9 cellular contexts compared by ENCODE assay signal in the genomic region with DNA sequence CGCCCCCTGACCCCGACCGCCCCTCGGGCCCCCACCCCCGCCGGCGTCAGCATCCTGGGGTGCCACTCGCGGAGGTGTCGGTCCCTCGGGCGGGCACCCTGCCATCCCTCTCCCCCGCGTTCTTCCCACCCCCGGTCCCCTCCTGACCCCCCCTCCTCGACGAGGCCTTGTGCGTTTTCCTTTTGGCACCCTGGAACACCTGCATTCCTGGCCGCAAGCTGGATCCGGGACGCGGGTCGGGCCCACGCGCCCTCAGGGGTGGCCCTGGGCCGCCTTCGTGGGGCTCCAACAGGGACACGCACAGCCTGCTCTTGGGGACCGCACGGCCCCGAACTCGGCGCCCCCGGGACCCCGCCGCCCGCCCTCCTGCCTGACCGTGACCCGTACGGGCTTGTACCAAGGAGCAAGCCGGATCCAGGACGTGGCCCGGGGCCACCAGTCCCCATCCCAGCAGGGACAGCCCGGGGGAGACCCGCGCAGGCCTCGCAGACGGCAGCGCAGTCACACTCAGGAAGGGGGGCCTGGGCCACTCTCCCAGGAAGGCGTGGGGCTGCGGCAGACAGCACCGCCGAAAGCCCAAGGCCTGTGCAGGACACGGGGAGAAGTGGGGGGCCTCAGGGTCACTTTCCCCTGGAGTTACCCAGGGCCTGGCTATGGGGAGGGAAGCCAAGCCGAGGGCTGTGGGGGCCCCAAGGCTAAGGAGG. TPM values are rescaled to one million over a fixed set of nuclear protein-coding genes. Genes with fewer than 3 reads are reported as not detected.
DNase-seq lines count a peak whose midpoint lies in the region; ATAC-seq, FAIRE-seq and TF ChIP-seq lines count a peak whose summit lies in the region.
"Had no signal": no experiment of that assay in that cellular context is flagged by ENCODE, and none has a peak within 500 bp of the region (broad histone marks: within the 10 kb centered on the region; RNA-seq: fewer than 3 reads in every experiment).

No MANE protein-coding gene starts in this region.

- H3K27ac ChIP-seq in body of pancreas (peak overlapping the region in 2 of 4 donors; percentile 47 to 49), HepG2 (ENCODE audit: extremely low read length, insufficient read depth, low read length) (no peak overlapping the region), upper lobe of left lung (peak overlapping the region; percentile 67 to 90 (median 76))

- no peak for TF ChIP-seq CTCF in body of pancreas (IDR thresholded peaks at IDR 0.05)
- no peak for TF ChIP-seq CTCF in HepG2 (CRISPR knock-in tag; IDR thresholded peaks at IDR 0.05)
- no peak for TF ChIP-seq CTCF in upper lobe of left lung (IDR thresholded peaks at IDR 0.05)

- WGBS in body of pancreas, 2 donors = 32 to 64% methylated on average over 3 to 36 of the region's 55 CpGs
- 8% methylated on average over 19 of the region's 55 CpGs for WGBS in HepG2 (ENCODE audit: low lambda C conversion rate)
- 29 to 36% methylated on average over 17 to 34 of the region's 55 CpGs for WGBS in upper lobe of left lung, 2 donors

- no peak overlapping the region for H2AFZ ChIP-seq in HepG2 (ENCODE audit: low read length)

- no TSS peak for BruUV-seq in HepG2 (replicated peaks; lab: Mats Ljungman, UMichigan)

- H3K36me3 ChIP-seq in body of pancreas (replicated peaks in 1 of 2; ENCODE audit: insufficient read depth in 1 of 2, low read depth in 2 of 2) = no peaks in the 10 kb centered on the region
- H3K36me3 ChIP-seq in HepG2 (replicated peaks in 1 of 2; ENCODE audit: control insufficient read depth in 1 of 2, insufficient read depth in 2 of 2, low read length in 2 of 2) = no peaks in the 10 kb centered on the region
- H3K36me3 ChIP-seq in upper lobe of left lung = no peaks in the 10 kb centered on the region

- peak; percentile 13 for DNase-seq in stimulated activated CD4-positive, alpha-beta T cell treated with anti-CD3 and anti-CD28 coated beads, Interleukin-4, amount 100 ng/mL, for 24 hours
- no peak for DNase-seq in stimulated activated CD4-positive, alpha-beta T cell treated with anti-CD3 and anti-CD28 coated beads, Interleukin-2, amount 100 ng/mL, for 48 hours
- DNase-seq in body of pancreas (peak; percentile 22 to 36 (median 25)), HepG2 (ENCODE audit: low spot score) (no peak), upper lobe of left lung (peak; percentile 24 to 89), dedifferentiated amniotic fluid mesenchymal stem cell (ENCODE audit: extremely low spot score) (no peak), nucleus accumbens (lab: John Stamatoyannopoulos, UW) (no peak)
- no peak for DNase-seq in activated naive CD4-positive, alpha-beta T cell treated with Interleukin-2 at 50 U/mL for 16 hours

- intact Hi-C loops in body of pancreas (cut with DNase I) = loop anchor here (10.0 kb wide), 1 partner anchor 258 kb away; a partner anchor contains a TSS
- intact Hi-C loops in HepG2 (cut with micrococcal nuclease; ENCODE audit: unreplicated experiment) = no loop called here

- in situ Hi-C loops in HepG2 (cut with HindIII; ENCODE audit: extremely low pct_ligation_motif_present, low pct_unique_long_range_greater_than_20kb) = no loop called here

- peak overlapping the region; percentile 68 for H3K4me2 ChIP-seq in HepG2 (ENCODE audit: low read depth, low read length)

- no peak for FAIRE-seq in HepG2 (lab: Jason Lieb, UNC)
- FAIRE-seq: colon had no signal

- H3K9me3 ChIP-seq in body of pancreas (no peaks in the 10 kb centered on the region), HepG2 (ENCODE audit: low read length) (no peaks in the 10 kb centered on the region), upper lobe of left lung (no peaks in the 10 kb centered on the region)

- TF ChIP-seq RAD21 in HepG2 (CRISPR knock-in tag; IDR thresholded peaks at IDR 0.05) = no peak

- TF ChIP-seq EP300 in HepG2 (IDR thresholded peaks at IDR 0.05; ENCODE audit: low read depth in 2 of 2, low read length in 2 of 2) (no peak), HepG2 (CRISPR knock-in tag; IDR thresholded peaks at IDR 0.05; ENCODE audit: borderline replicate concordance) (no peak), upper lobe of left lung (IDR thresholded peaks at IDR 0.05) (no peak)

- no peaks in the 10 kb centered on the region for H4K20me1 ChIP-seq in HepG2 (ENCODE audit: insufficient read depth, low read length)

- H3K9ac ChIP-seq in HepG2 (ENCODE audit: insufficient read depth, low read depth, low read length) = peak overlapping the region; percentile 52; the same call in 1 of the 2 replicates

- H3K27me3 ChIP-seq in body of pancreas = no peaks in the 10 kb centered on the region
- H3K27me3 ChIP-seq in HepG2 (ENCODE audit: control insufficient read depth in 1 of 2, insufficient read depth in 2 of 2, low read length in 2 of 2) = peaks cover 3 to 30% of the 10 kb centered on the region in 2 experiments; a peak in 4 of 5 replicates
- no peaks in the 10 kb centered on the region for H3K27me3 ChIP-seq in upper lobe of left lung

- CTCF ChIA-PET in HepG2 (lab: Yijun Ruan, JAX; ENCODE audit: low intra/inter-chr PET ratio, low total read pairs) = no interaction called here

- H3K4me3 ChIP-seq in body of pancreas (peak overlapping the region; percentile 17 to 35), HepG2 (replicated peaks in 1 of 3; ENCODE audit: insufficient read depth in 1 of 3, low read depth in 2 of 3, low read length in 3 of 3) (peak overlapping the region; percentile 40 to 80 (median 77); a peak in 5 of 6 replicates), upper lobe of left lung (peak overlapping the region; percentile 50 to 87 (median 81))

- peaks cover 38% of the 10 kb centered on the region for H3K79me2 ChIP-seq in HepG2 (ENCODE audit: insufficient read depth, low read length)

- ATAC-seq in body of pancreas (peak; percentile 9), HepG2 (no peak), upper lobe of left lung (ENCODE audit: low FRiP score in 2 of 2) (peak; percentile 1 to 3)

- H3K4me1 ChIP-seq in body of pancreas (peaks cover 14% of the 10 kb centered on the region), HepG2 (ENCODE audit: insufficient read depth, low read length) (peaks cover 58% of the 10 kb centered on the region), upper lobe of left lung (peaks cover 14 to 27% (median 20%) of the 10 kb centered on the region in 4 donors)

- TF ChIP-seq POLR2A in body of pancreas (IDR thresholded peaks at IDR 0.05) = no peak
- TF ChIP-seq POLR2A in HepG2 (IDR thresholded peaks at IDR 0.05; ENCODE audit: insufficient read depth in 1 of 2, low read depth in 2 of 2, low read length in 2 of 2) = no peak
- TF ChIP-seq POLR2A in upper lobe of left lung (IDR thresholded peaks at IDR 0.05) = no peak

- POLR2A ChIA-PET in HepG2 (lab: Yijun Ruan, JAX) = interaction anchor here (0.6 to 2.4 kb wide), 3 partner anchors 18 to 73 kb away, joined by 3 to 15 read pairs (median 3); no protein-coding TSS in a partner anchor

TF ChIP-seq in HepG2, 621 proteins besides CTCF, POLR2A, EP300 and RAD21 (continues in another document):
- TF ChIP-seq, protein P1, sequence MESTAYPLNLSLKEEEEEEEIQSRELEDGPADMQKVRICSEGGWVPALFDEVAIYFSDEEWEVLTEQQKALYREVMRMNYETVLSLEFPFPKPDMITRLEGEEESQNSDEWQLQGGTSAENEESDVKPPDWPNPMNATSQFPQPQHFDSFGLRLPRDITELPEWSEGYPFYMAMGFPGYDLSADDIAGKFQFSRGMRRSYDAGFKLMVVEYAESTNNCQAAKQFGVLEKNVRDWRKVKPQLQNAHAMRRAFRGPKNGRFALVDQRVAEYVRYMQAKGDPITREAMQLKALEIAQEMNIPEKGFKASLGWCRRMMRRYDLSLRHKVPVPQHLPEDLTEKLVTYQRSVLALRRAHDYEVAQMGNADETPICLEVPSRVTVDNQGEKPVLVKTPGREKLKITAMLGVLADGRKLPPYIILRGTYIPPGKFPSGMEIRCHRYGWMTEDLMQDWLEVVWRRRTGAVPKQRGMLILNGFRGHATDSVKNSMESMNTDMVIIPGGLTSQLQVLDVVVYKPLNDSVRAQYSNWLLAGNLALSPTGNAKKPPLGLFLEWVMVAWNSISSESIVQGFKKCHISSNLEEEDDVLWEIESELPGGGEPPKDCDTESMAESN (CRISPR knock-in tag; conservative IDR thresholded peaks at IDR 0.05) = no peak
- TF ChIP-seq HOXD1 (CRISPR knock-in tag; IDR thresholded peaks at IDR 0.05) = no peak
- TF ChIP-seq, protein P2, sequence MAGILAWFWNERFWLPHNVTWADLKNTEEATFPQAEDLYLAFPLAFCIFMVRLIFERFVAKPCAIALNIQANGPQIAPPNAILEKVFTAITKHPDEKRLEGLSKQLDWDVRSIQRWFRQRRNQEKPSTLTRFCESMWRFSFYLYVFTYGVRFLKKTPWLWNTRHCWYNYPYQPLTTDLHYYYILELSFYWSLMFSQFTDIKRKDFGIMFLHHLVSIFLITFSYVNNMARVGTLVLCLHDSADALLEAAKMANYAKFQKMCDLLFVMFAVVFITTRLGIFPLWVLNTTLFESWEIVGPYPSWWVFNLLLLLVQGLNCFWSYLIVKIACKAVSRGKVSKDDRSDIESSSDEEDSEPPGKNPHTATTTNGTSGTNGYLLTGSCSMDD (CRISPR knock-in tag; IDR thresholded peaks at IDR 0.05) = no peak
- TF ChIP-seq KAT7 (CRISPR knock-in tag; IDR thresholded peaks at IDR 0.05; ENCODE audit: borderline replicate concordance) = no peak

RNA-seq across cellular contexts. Expression of a gene that starts 0.6 kb away (rescaled TPM):
- 1 to 10 TPM; 2.6 to 7.0 TPM for total RNA-seq in body of pancreas
- total RNA-seq in HepG2 (2016; rRNA removed; fragmentation: Illumina TruSeq; extraction: Trizol) = 12.6 and 21.8 TPM in 2 replicates
- 4.8 and 5.6 TPM in 2 replicates for total RNA-seq in HepG2 (2016; cell fraction: cytosol; rRNA removed; fragmentation: Illumina TruSeq; extraction: Trizol; ENCODE audit: low read depth)
- 11.0 and 23.6 TPM in 2 replicates for total RNA-seq in HepG2 (2016; cell fraction: insoluble cytoplasmic fraction; rRNA removed; fragmentation: Illumina TruSeq; extraction: Trizol)
- 10.8 TPM in 2 replicates for total RNA-seq in HepG2 (2016; cell fraction: membrane; rRNA removed; fragmentation: Illumina TruSeq; extraction: Trizol)
- 21.2 and 27.4 TPM in 2 replicates for total RNA-seq in HepG2 (2016; cell fraction: nucleus; rRNA removed; fragmentation: Illumina TruSeq; extraction: Trizol)
- 23.0 and 31.0 TPM in 2 replicates for polyA plus RNA-seq in HepG2 (2011; rRNA removed)
- polyA plus RNA-seq in HepG2 (2011; cell fraction: cytosol; rRNA removed) = 14.5 and 24.7 TPM in 2 replicates
- 49.0 and 62.1 TPM in 2 replicates for polyA plus RNA-seq in HepG2 (2011; cell fraction: nucleus; rRNA removed)
- polyA plus RNA-seq in HepG2 (2012) = 18.0 and 36.8 TPM in 2 replicates
- 3.7 and 4.0 TPM in 2 replicates for polyA plus RNA-seq in HepG2 (2016; cell fraction: cytosol; fragmentation: Illumina TruSeq; extraction: Trizol; ENCODE audit: low read depth)
- polyA plus RNA-seq in HepG2 (2016; cell fraction: insoluble cytoplasmic fraction; fragmentation: Illumina TruSeq; extraction: Trizol; ENCODE audit: low read depth) = 11.1 and 13.0 TPM in 2 replicates
- polyA plus RNA-seq in HepG2 (2016; cell fraction: membrane; fragmentation: Illumina TruSeq; extraction: Trizol; ENCODE audit: low read depth) = 6.4 and 7.2 TPM in 2 replicates
- polyA plus RNA-seq in HepG2 (2016; cell fraction: nucleus; fragmentation: Illumina TruSeq; extraction: Trizol; ENCODE audit: insufficient read depth, low read depth) = 44.5 and 46.0 TPM in 2 replicates
- 42.0 and 128 TPM in 2 replicates for polyA minus RNA-seq in HepG2 (2011; rRNA and poly(A)+ RNA removed; ENCODE audit: low replicate concordance)
- polyA minus RNA-seq in HepG2 (2011; cell fraction: cytosol; rRNA and poly(A)+ RNA removed) = 32.2 and 34.4 TPM in 2 replicates
- 12.2 and 14.7 TPM in 2 replicates for polyA minus RNA-seq in HepG2 (2011; cell fraction: nucleus; rRNA and poly(A)+ RNA removed)
- 10 to 100 TPM; 36.4 to 75.6 (median 49.9) TPM for total RNA-seq in upper lobe of left lung

Comparison
In these comparisons a context has a peak if more than half of its experiments do, and no peak if none do; other contexts are left out.
1. DNase-seq: peak in stimulated activated CD4-positive, alpha-beta T cell treated with anti-CD3 and anti-CD28 coated beads, Interleukin-4, amount 100 ng/mL, for 24 hours (single experiment), body of pancreas (4 of 4) and upper lobe of left lung (2 of 2); none in stimulated activated CD4-positive, alpha-beta T cell treated with anti-CD3 and anti-CD28 coated beads, Interleukin-2, amount 100 ng/mL, for 48 hours (0 of 2), HepG2 (single experiment), dedifferentiated amniotic fluid mesenchymal stem cell (single experiment), activated naive CD4-positive, alpha-beta T cell treated with Interleukin-2 at 50 U/mL for 16 hours (single experiment) and nucleus accumbens (0 of 56).
2. H3K4me3 ChIP-seq: peak in every context shown above with its lines; median percentile 81 in upper lobe of left lung; 77 in HepG2; 26 in body of pancreas.